Comparison of ENCODE assay signal across 13 cellular contexts in genomic region chr2:144937899-144938298, GRCh38.
DNase-seq lines count a peak whose midpoint lies in the region; ATAC-seq, FAIRE-seq and TF ChIP-seq lines count a peak whose summit lies in the region.
"Had no signal": no experiment of that assay in that cellular context is flagged by ENCODE, and none has a peak within 500 bp of the region (broad histone marks: within the 10 kb centered on the region; RNA-seq: fewer than 3 reads in every experiment).

No MANE protein-coding gene starts in this region.

- H4K5ac ChIP-seq in IMR-90 (ENCODE audit: low read depth, low read length): no peak overlapping the region; the same call in 1 of the 2 replicates

- H3K79me1 ChIP-seq in IMR-90 (ENCODE audit: low read depth in 1 of 2, low read length in 2 of 2): no peaks in the 10 kb centered on the region

- peak overlapping the region; percentile 58; the same call in 1 of the 2 replicates for H3K23ac ChIP-seq in IMR-90 (ENCODE audit: low read depth, low read length)

- H2BK20ac ChIP-seq in IMR-90 (ENCODE audit: low read depth, low read length): peak overlapping the region; percentile 87

- peak overlapping the region; percentile 85 for H2BK120ac ChIP-seq in IMR-90 (ENCODE audit: low read depth, low read length)

- peak overlapping the region; percentile 14 to 81; a peak in 2 of 4 replicates for H4K8ac ChIP-seq in IMR-90 (ENCODE audit: low read depth in 2 of 2, low read length in 2 of 2)

- peak overlapping the region; percentile 43 for H2BK5ac ChIP-seq in IMR-90 (ENCODE audit: low read depth, low read length, poor library complexity, severe bottlenecking)

- H2BK15ac ChIP-seq in IMR-90 (ENCODE audit: low read depth, low read length): peak overlapping the region; percentile 51; the same call in 1 of the 3 replicates

- TF ChIP-seq CTCF in IMR-90 (conservative IDR thresholded peaks at IDR 0.05; ENCODE audit: low read depth, low read length) (no peak), coronary artery (IDR thresholded peaks at IDR 0.05) (no peak), lower lobe of right lung (IDR thresholded peaks at IDR 0.05) (no peak), D721Med (IDR thresholded peaks at IDR 0.05; ENCODE audit: insufficient read depth, missing control alignments) (no peak)

- H3K27me3 ChIP-seq in IMR-90 (ENCODE audit: control insufficient read depth, insufficient read depth, low read length) (no peaks in the 10 kb centered on the region), lower lobe of right lung (ENCODE audit: low read depth) (no peaks in the 10 kb centered on the region), subcutaneous abdominal adipose tissue (ENCODE audit: control insufficient read depth in 5 of 5, insufficient read depth in 4 of 5, low read length in 5 of 5) (peaks cover 0 to 3% (median 0%) of the 10 kb centered on the region in 5 donors)
- H3K27me3 ChIP-seq: right lobe of liver had no signal

- H3K4me1 ChIP-seq in IMR-90 (ENCODE audit: control insufficient read depth, insufficient read depth, low read length) (peaks cover 4% of the 10 kb centered on the region), lower lobe of right lung (peaks cover 21% of the 10 kb centered on the region), subcutaneous abdominal adipose tissue (ENCODE audit: control insufficient read depth in 5 of 5, insufficient read depth in 5 of 5, low read length in 5 of 5) (peaks cover 11 to 23% (median 22%) of the 10 kb centered on the region in 5 donors)

- peak overlapping the region; percentile 49; the same call in 1 of the 2 replicates for H4K91ac ChIP-seq in IMR-90 (ENCODE audit: insufficient read depth, low read depth, low read length)

- 0 out of 2 replicates have a peak overlapping the region, but pooled peaks have one; percentile 74 for H3K4me2 ChIP-seq in IMR-90 (ENCODE audit: low read depth, low read length)

- no peak for TF ChIP-seq POLR2A in IMR-90 (IDR thresholded peaks at IDR 0.05; ENCODE audit: low read depth, low read length)

- peak overlapping the region; percentile 82 for H3K14ac ChIP-seq in IMR-90 (replicated peaks; ENCODE audit: low read depth, low read length)

- H4K20me1 ChIP-seq in IMR-90 (ENCODE audit: insufficient read depth, low read length): no peaks in the 10 kb centered on the region

- peak overlapping the region; percentile 65 for H2AK5ac ChIP-seq in IMR-90 (ENCODE audit: low read depth, low read length)

- H2AFZ ChIP-seq in IMR-90 (replicated peaks; ENCODE audit: low read length, poor library complexity): peak overlapping the region; percentile 59

- no peaks in the 10 kb centered on the region for H3K9me3 ChIP-seq in IMR-90 (ENCODE audit: control insufficient read depth, insufficient read depth, low read length)
- H3K9me3 ChIP-seq in lower lobe of right lung: no peaks in the 10 kb centered on the region
- no peaks in the 10 kb centered on the region for H3K9me3 ChIP-seq in subcutaneous abdominal adipose tissue (ENCODE audit: control insufficient read depth in 5 of 5, low read length in 5 of 5)
- H3K9me3 ChIP-seq: right lobe of liver had no signal

- intact Hi-C loops in IMR-90 (cut with micrococcal nuclease): no loop called here
- intact Hi-C loops in lower lobe of right lung (cut with DNase I): no loop called here

- no peak for DNase-seq in IMR-90
- no peak for DNase-seq in coronary artery (ENCODE audit: low spot score)
- DNase-seq in lower lobe of right lung: no peak
- DNase-seq in NCI-H1092 (lab: John Stamatoyannopoulos, UW): no peak
- no peak for DNase-seq in NCI-H187 (lab: John Stamatoyannopoulos, UW)
- no peak for DNase-seq in D721Med (ENCODE audit: insufficient read length, low spot score)
- DNase-seq in activated CD8-positive, alpha-beta memory T cell treated with anti-CD3 and anti-CD28 coated beads, Interleukin-2, amount 50 U/mL, for 4 hours: no peak
- DNase-seq: activated CD4-positive, alpha-beta memory T cell treated with anti-CD3 and anti-CD28 coated beads for 36 hours; CD8-positive, alpha-beta memory T cell; right lobe of liver; stimulated activated naive CD4-positive, alpha-beta T cell treated with Interleukin-2 at 50 U/mL for 16 hours had no signal

- ATAC-seq in IMR-90 (ENCODE audit: low read depth) (peak; percentile 30), lower lobe of right lung (no peak)

- POLR2A ChIA-PET in IMR-90 (lab: Charles Lee; ENCODE audit: unreplicated experiment): interaction anchor here (0.6 kb wide), 1 partner anchor 214 kb away, joined by 3 read pairs; no protein-coding TSS in a partner anchor

- CTCF ChIA-PET in IMR-90 (lab: Yijun Ruan, JAX): no interaction called here

- H3K9ac ChIP-seq in IMR-90 (ENCODE audit: low read depth, low read length): no peak overlapping the region; the same call in 1 of the 2 replicates
- H3K9ac ChIP-seq in subcutaneous abdominal adipose tissue (ENCODE audit: low read length in 5 of 5): peak overlapping the region in 4 of 5 donors; percentile 7 to 97 (median 48)

- peak overlapping the region; percentile 16; the same call in 1 of the 2 replicates for H3K18ac ChIP-seq in IMR-90 (ENCODE audit: low read depth, low read length)

- no peak for FAIRE-seq in D721Med (lab: Jason Lieb, UNC)

- peak overlapping the region; percentile 9; the same call in 1 of the 2 replicates for H3K27ac ChIP-seq in IMR-90 (ENCODE audit: insufficient read depth, low read length)
- H3K27ac ChIP-seq in coronary artery: peak overlapping the region; percentile 59 to 87
- peak overlapping the region; percentile 50 for H3K27ac ChIP-seq in lower lobe of right lung
- peak overlapping the region; percentile 89 for H3K27ac ChIP-seq in subcutaneous abdominal adipose tissue (ENCODE audit: low read depth, low read length)
- H3K27ac ChIP-seq: RWPE1 had no signal

- no TSS peak for BruUV-seq in IMR-90 (replicated peaks; lab: Mats Ljungman, UMichigan)

- dilution Hi-C loops in IMR-90 (cut with HindIII; ENCODE audit: low sequenced_read_pairs, unreplicated experiment): no loop called here

- peak overlapping the region; percentile 78 for H3K4ac ChIP-seq in IMR-90 (ENCODE audit: low read depth, low read length)

- no peak for TF ChIP-seq RAD21 in IMR-90 (IDR thresholded peaks at IDR 0.05; ENCODE audit: low read length)

- no peaks in the 10 kb centered on the region; the same call in 1 of the 2 replicates for H3K9me1 ChIP-seq in IMR-90 (ENCODE audit: insufficient read depth, low read length)

- H3K36me3 ChIP-seq in IMR-90 (ENCODE audit: control insufficient read depth, insufficient read depth, low read length) (no peaks in the 10 kb centered on the region), lower lobe of right lung (no peaks in the 10 kb centered on the region), subcutaneous abdominal adipose tissue (ENCODE audit: control insufficient read depth in 5 of 5, insufficient read depth in 5 of 5, low read length in 5 of 5) (no peaks in the 10 kb centered on the region)
- H3K36me3 ChIP-seq: right lobe of liver had no signal

- WGBS in IMR-90 (ENCODE audit: extremely low coverage in 2 of 2, insufficient read length in 1 of 2), 2 experiments: 10% methylated on average over 1 of the region's 5 CpGs; no CpG with 5 or more reads in 1 of the 2 experiments

- no peak overlapping the region for H3K56ac ChIP-seq in IMR-90 (ENCODE audit: extremely low read depth, insufficient read depth, low read length)

- H3K4me3 ChIP-seq in IMR-90 (ENCODE audit: insufficient read depth, low read depth, low read length) (no peak overlapping the region), coronary artery (peak overlapping the region; percentile 46), lower lobe of right lung (no peak overlapping the region), subcutaneous abdominal adipose tissue (ENCODE audit: low read depth in 1 of 5, low read length in 5 of 5) (peak overlapping the region in 3 of 5 donors; percentile 7 to 56 (median 49))
- H3K4me3 ChIP-seq: right lobe of liver had no signal

- no peak overlapping the region for H2AK9ac ChIP-seq in IMR-90 (replicated peaks; ENCODE audit: low read depth, low read length, poor library complexity)

- in situ Hi-C loops in IMR-90 (cut with MboI; ENCODE audit: low sequenced_read_pairs): no loop called here

TF ChIP-seq in IMR-90, 13 proteins besides CTCF, POLR2A, EP300 and RAD21:
- TF ChIP-seq MXI1 (IDR thresholded peaks at IDR 0.05; ENCODE audit: borderline replicate concordance, low read depth, low read length): no peak
- no peak for TF ChIP-seq CEBPB (IDR thresholded peaks at IDR 0.05; ENCODE audit: low read depth, low read length)
- TF ChIP-seq RFX5 (IDR thresholded peaks at IDR 0.05; ENCODE audit: low read depth, low read length): no peak
- no peak for TF ChIP-seq SMC3 (IDR thresholded peaks at IDR 0.05; ENCODE audit: low read depth, low read length)
- no peak for TF ChIP-seq MAFK (IDR thresholded peaks at IDR 0.05; ENCODE audit: low read depth, low read length)
- no peak for TF ChIP-seq MAZ (IDR thresholded peaks at IDR 0.05; ENCODE audit: borderline replicate concordance, low read depth, low read length)
- TF ChIP-seq CHD1 (IDR thresholded peaks at IDR 0.05; ENCODE audit: low read depth, low read length): no peak
- no peak for TF ChIP-seq USF2 (IDR thresholded peaks at IDR 0.05; ENCODE audit: low read depth, low read length)
- TF ChIP-seq NFE2L2 (IDR thresholded peaks at IDR 0.05; ENCODE audit: low read depth, low read length): no peak
- TF ChIP-seq FOS (IDR thresholded peaks at IDR 0.05; ENCODE audit: low read depth, low read length): no peak
- TF ChIP-seq RCOR1 (IDR thresholded peaks at IDR 0.05; ENCODE audit: insufficient replicate concordance, low read length): no peak
- no peak for TF ChIP-seq ELK1 (IDR thresholded peaks at IDR 0.05; ENCODE audit: borderline replicate concordance, low read depth, low read length)
- no peak for TF ChIP-seq BHLHE40 (IDR thresholded peaks at IDR 0.05; ENCODE audit: low read depth, low read length)

Comparison
In these comparisons a context has a peak if more than half of its experiments do, and no peak if none do; other contexts are left out.
1. H3K27ac ChIP-seq: peak in every context shown above with its lines; median percentile 89 in subcutaneous abdominal adipose tissue; 73 in coronary artery; 50 in lower lobe of right lung; 9 in IMR-90.
2. H3K4me3 ChIP-seq: peak in coronary artery (single experiment) and subcutaneous abdominal adipose tissue (3 of 5); none in IMR-90 (single experiment) and lower lobe of right lung (single experiment).